2 cellular contexts compared by ENCODE assay signal in the genomic region with DNA sequence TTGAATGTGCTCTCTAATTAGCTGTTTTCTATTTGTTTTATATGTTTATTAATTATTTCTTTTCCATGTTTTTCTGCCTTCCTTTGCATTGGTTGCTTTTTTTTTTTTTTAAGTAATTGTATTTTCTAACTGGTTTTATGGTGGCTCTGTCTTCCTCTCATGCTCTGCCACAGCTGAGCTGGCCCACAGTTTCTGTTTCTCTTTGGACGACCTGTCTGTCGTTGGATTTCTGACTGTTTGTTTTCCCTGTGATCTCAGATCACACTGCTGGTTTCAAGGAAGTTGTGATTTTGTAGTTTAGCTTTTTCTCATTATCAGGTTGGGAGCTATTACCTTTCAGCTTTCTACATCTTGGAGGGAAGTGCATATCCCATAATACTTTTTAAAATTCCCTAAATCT.
TF ChIP-seq lines count a peak whose summit lies in the region.

No MANE protein-coding gene starts in this region.

TF ChIP-seq in HepG2, 621 proteins besides CTCF, POLR2A, EP300 and RAD21 (continued from another document):
- TF ChIP-seq, protein P1, sequence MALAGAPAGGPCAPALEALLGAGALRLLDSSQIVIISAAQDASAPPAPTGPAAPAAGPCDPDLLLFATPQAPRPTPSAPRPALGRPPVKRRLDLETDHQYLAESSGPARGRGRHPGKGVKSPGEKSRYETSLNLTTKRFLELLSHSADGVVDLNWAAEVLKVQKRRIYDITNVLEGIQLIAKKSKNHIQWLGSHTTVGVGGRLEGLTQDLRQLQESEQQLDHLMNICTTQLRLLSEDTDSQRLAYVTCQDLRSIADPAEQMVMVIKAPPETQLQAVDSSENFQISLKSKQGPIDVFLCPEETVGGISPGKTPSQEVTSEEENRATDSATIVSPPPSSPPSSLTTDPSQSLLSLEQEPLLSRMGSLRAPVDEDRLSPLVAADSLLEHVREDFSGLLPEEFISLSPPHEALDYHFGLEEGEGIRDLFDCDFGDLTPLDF (CRISPR knock-in tag; IDR thresholded peaks at IDR 0.05), result no peak
- TF ChIP-seq NFYB (CRISPR knock-in tag; IDR thresholded peaks at IDR 0.05) (no peak), CBFB (CRISPR knock-in tag; IDR thresholded peaks at IDR 0.05) (no peak), NR1H2 (CRISPR knock-in tag; IDR thresholded peaks at IDR 0.05; ENCODE audit: borderline replicate concordance, low read depth) (no peak), BORCS8-MEF2B (CRISPR knock-in tag; IDR thresholded peaks at IDR 0.05) (no peak), HOXD1 (CRISPR knock-in tag; IDR thresholded peaks at IDR 0.05) (no peak), BCL6 (CRISPR knock-in tag; IDR thresholded peaks at IDR 0.05) (no peak), KMT2A (CRISPR knock-in tag; IDR thresholded peaks at IDR 0.05) (no peak)
- TF ChIP-seq, protein P2, sequence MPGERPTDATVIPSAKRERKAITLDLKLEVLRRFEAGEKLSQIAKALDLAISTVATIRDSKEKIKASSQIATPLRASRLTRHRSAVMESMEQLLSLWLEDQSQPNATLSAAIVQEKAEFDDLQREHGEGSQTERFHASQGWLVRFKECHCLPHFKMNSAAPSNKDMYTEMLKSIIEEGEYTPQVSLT (CRISPR knock-in tag; IDR thresholded peaks at IDR 0.05; ENCODE audit: borderline replicate concordance, low read depth), result no peak
- TF ChIP-seq, protein P3, sequence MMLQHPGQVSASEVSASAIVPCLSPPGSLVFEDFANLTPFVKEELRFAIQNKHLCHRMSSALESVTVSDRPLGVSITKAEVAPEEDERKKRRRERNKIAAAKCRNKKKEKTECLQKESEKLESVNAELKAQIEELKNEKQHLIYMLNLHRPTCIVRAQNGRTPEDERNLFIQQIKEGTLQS (CRISPR knock-in tag; IDR thresholded peaks at IDR 0.05), result no peak
- TF ChIP-seq, protein P4, sequence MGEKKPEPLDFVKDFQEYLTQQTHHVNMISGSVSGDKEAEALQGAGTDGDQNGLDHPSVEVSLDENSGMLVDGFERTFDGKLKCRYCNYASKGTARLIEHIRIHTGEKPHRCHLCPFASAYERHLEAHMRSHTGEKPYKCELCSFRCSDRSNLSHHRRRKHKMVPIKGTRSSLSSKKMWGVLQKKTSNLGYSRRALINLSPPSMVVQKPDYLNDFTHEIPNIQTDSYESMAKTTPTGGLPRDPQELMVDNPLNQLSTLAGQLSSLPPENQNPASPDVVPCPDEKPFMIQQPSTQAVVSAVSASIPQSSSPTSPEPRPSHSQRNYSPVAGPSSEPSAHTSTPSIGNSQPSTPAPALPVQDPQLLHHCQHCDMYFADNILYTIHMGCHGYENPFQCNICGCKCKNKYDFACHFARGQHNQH (CRISPR knock-in tag; IDR thresholded peaks at IDR 0.05), result no peak
- TF ChIP-seq, protein P5, sequence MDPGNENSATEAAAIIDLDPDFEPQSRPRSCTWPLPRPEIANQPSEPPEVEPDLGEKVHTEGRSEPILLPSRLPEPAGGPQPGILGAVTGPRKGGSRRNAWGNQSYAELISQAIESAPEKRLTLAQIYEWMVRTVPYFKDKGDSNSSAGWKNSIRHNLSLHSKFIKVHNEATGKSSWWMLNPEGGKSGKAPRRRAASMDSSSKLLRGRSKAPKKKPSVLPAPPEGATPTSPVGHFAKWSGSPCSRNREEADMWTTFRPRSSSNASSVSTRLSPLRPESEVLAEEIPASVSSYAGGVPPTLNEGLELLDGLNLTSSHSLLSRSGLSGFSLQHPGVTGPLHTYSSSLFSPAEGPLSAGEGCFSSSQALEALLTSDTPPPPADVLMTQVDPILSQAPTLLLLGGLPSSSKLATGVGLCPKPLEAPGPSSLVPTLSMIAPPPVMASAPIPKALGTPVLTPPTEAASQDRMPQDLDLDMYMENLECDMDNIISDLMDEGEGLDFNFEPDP (CRISPR knock-in tag; conservative IDR thresholded peaks at IDR 0.05), result no peak

TF ChIP-seq in WTC11, 78 proteins besides CTCF, POLR2A, EP300 and RAD21:
- TF ChIP-seq, protein P6, sequence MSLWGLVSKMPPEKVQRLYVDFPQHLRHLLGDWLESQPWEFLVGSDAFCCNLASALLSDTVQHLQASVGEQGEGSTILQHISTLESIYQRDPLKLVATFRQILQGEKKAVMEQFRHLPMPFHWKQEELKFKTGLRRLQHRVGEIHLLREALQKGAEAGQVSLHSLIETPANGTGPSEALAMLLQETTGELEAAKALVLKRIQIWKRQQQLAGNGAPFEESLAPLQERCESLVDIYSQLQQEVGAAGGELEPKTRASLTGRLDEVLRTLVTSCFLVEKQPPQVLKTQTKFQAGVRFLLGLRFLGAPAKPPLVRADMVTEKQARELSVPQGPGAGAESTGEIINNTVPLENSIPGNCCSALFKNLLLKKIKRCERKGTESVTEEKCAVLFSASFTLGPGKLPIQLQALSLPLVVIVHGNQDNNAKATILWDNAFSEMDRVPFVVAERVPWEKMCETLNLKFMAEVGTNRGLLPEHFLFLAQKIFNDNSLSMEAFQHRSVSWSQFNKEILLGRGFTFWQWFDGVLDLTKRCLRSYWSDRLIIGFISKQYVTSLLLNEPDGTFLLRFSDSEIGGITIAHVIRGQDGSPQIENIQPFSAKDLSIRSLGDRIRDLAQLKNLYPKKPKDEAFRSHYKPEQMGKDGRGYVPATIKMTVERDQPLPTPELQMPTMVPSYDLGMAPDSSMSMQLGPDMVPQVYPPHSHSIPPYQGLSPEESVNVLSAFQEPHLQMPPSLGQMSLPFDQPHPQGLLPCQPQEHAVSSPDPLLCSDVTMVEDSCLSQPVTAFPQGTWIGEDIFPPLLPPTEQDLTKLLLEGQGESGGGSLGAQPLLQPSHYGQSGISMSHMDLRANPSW (CRISPR knock-in tag; conservative IDR thresholded peaks at IDR 0.05; ENCODE audit: low read depth), result no peak
- TF ChIP-seq ZNF671 (CRISPR knock-in tag; IDR thresholded peaks at IDR 0.05) (no peak), ZBTB21 (CRISPR knock-in tag; IDR thresholded peaks at IDR 0.05; ENCODE audit: borderline replicate concordance) (no peak), MXD4 (CRISPR knock-in tag; IDR thresholded peaks at IDR 0.05; ENCODE audit: borderline replicate concordance) (no peak)
